Comparison of ENCODE assay signal across 9 cellular contexts in the genomic region with DNA sequence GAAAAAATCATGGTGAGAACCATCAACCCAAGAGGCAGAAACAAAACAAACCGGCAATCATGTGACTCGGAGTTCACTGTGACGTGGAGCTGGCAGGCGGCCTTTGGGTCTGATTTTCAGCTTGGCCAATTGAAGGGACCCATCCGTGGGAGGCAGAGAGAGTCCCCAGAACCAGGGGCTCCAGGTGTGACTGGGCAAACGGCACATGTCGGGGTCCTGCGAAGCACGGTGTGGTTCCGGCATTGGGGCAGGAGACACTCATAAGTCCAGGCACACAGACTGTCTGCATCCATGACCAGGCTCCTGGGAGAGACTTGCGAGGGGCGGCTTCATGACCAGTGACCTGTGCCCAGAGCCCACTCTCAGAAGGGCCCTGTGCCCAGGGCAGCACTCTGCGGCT. TPM values are rescaled to one million over a fixed set of nuclear protein-coding genes. Genes with fewer than 3 reads are reported as not detected.
"Had no signal": no experiment of that assay in that cellular context is flagged by ENCODE, and none has a peak within 500 bp of the region (broad histone marks: within the 10 kb centered on the region; RNA-seq: fewer than 3 reads in every experiment).

No MANE protein-coding gene starts in this region.

- H3K9me3 Mint-ChIP-seq: GM23338, H9 had no signal

- DNase-seq: H9, HCEC 1CT, KG1 had no signal

- H3K4me3 ChIP-seq: GM23338 had no signal

- H3K36me3 Mint-ChIP-seq: IgD-negative memory B cell had no signal

- FAIRE-seq: H1, H54, HTR-8/SVneo had no signal

- H2AFZ ChIP-seq: GM23338 had no signal

- H3K4me1 Mint-ChIP-seq: GM23338, H9, IgD-negative memory B cell had no signal

- H3K27ac Mint-ChIP-seq: GM23338, H9, IgD-negative memory B cell had no signal

- H3K4me2 ChIP-seq: GM23338 had no signal

- H3K4me3 Mint-ChIP-seq: GM23338, H9, IgD-negative memory B cell had no signal

RNA-seq across cellular contexts. Expression of gene CNPY1, which starts 12.6 kb away (rescaled TPM):
- total RNA-seq: GM23338, H1, H9, HT-29 had no signal
- polyA plus RNA-seq: GM23338, H1, IgD-negative memory B cell had no signal
